In genomic region chr3:114274929-114275328, GRCh38 we compare ENCODE assay signal across 18 cellular contexts. TPM values are rescaled to one million over a fixed set of nuclear protein-coding genes. Genes with fewer than 3 reads are reported as not detected.
A peak's percentile ranks its signal among the peaks of the same experiment; 100 is the strongest.
DNase-seq lines count a peak whose midpoint lies in the region; ATAC-seq, FAIRE-seq and TF ChIP-seq lines count a peak whose summit lies in the region.
"Had no signal": no experiment of that assay in that cellular context is flagged by ENCODE, and none has a peak within 500 bp of the region (broad histone marks: within the 10 kb centered on the region; RNA-seq: fewer than 3 reads in every experiment).

No MANE protein-coding gene starts in this region.

- peak overlapping the region; percentile 76 for H3K27ac Mint-ChIP-seq in astrocyte (ENCODE audit: unreplicated experiment)
- H3K27ac Mint-ChIP-seq: activated T-cell treated with anti-CD3 and anti-CD28 coated beads, Interleukin-2, amount 50 U/mL, for 24 hours; neural progenitor cell had no signal

- no peaks in the 10 kb centered on the region for H3K4me1 ChIP-seq in astrocyte (ENCODE audit: insufficient read depth, low read length)
- H3K4me1 ChIP-seq: neural progenitor cell had no signal

- peaks cover 7% of the 10 kb centered on the region for H3K9me3 Mint-ChIP-seq in astrocyte (ENCODE audit: unreplicated experiment)

- no peaks in the 10 kb centered on the region for H3K36me3 Mint-ChIP-seq in astrocyte (ENCODE audit: low read depth, unreplicated experiment)
- H3K36me3 Mint-ChIP-seq: neural progenitor cell had no signal

- H3K4me3 ChIP-seq in astrocyte (ENCODE audit: insufficient read depth, low read depth, low read length), result no peak overlapping the region
- H3K4me3 ChIP-seq: neural progenitor cell had no signal

- H3K9me3 ChIP-seq in astrocyte (ENCODE audit: insufficient read depth, low read depth, low read length), result no peaks in the 10 kb centered on the region

- no peaks in the 10 kb centered on the region for H4K20me1 ChIP-seq in astrocyte (ENCODE audit: insufficient read depth, low read length)

- no peak overlapping the region for H3K27ac ChIP-seq in astrocyte (ENCODE audit: low read depth, low read length)
- H3K27ac ChIP-seq: neural progenitor cell, WERI-Rb-1 had no signal

- H3K27me3 Mint-ChIP-seq in astrocyte (ENCODE audit: low read depth, unreplicated experiment), result no peaks in the 10 kb centered on the region
- H3K27me3 Mint-ChIP-seq: activated T-cell treated with anti-CD3 and anti-CD28 coated beads, Interleukin-2, amount 50 U/mL, for 24 hours had no signal

- H3K4me1 Mint-ChIP-seq in astrocyte (ENCODE audit: low read depth, unreplicated experiment), result peaks cover 15% of the 10 kb centered on the region
- H3K4me1 Mint-ChIP-seq: neural progenitor cell had no signal

- TF ChIP-seq CTCF in astrocyte (IDR thresholded peaks at IDR 0.05; ENCODE audit: insufficient read depth, low read depth, low read length) (no peak), D721Med (IDR thresholded peaks at IDR 0.05; ENCODE audit: insufficient read depth, missing control alignments) (no peak)

- H2AFZ ChIP-seq in astrocyte (ENCODE audit: low read depth, low read length), result peak overlapping the region; percentile 32
- H2AFZ ChIP-seq: neural progenitor cell had no signal

- H3K79me2 ChIP-seq in astrocyte (ENCODE audit: insufficient read depth, low read length), result no peaks in the 10 kb centered on the region

- peak; percentile 40 for ATAC-seq in HG02759 (IDR thresholded peaks at IDR 0.05; ENCODE audit: unreplicated experiment)

- H3K27me3 ChIP-seq in astrocyte (ENCODE audit: insufficient read depth, low read length), result no peaks in the 10 kb centered on the region
- H3K27me3 ChIP-seq: neural progenitor cell had no signal

- H3K4me2 ChIP-seq in astrocyte (ENCODE audit: low read length), result no peak overlapping the region
- H3K4me2 ChIP-seq: neural progenitor cell had no signal

- DNase-seq in EH (ENCODE audit: low read depth), result peak; percentile 51
- peak; percentile 23 for DNase-seq in astrocyte (ENCODE audit: low read depth)
- DNase-seq in iris pigment epithelial cell (ENCODE audit: low read depth), result peak; percentile 29
- DNase-seq in NCI-H446 treated with DMSO at 0.1 percent for 48 hours (lab: John Stamatoyannopoulos, UW), result no peak
- DNase-seq in NOMO-1 treated with DMSO at 0.1 percent for 48 hours (lab: John Stamatoyannopoulos, UW; ENCODE audit: unreplicated experiment), result no peak
- no peak for DNase-seq in activated CD4-positive, CD25-positive, alpha-beta regulatory T cell (lab: John Stamatoyannopoulos, UW)
- DNase-seq in D721Med (ENCODE audit: insufficient read length, low spot score), result no peak
- DNase-seq: activated T-cell treated with anti-CD3 and anti-CD28 coated beads, Interleukin-2, amount 50 U/mL, for 24 hours; amygdala; C1 segment of cervical spinal cord; small intestine; WERI-Rb-1 had no signal

- no peaks in the 10 kb centered on the region for H3K36me3 ChIP-seq in astrocyte (ENCODE audit: insufficient read depth, low read length)
- H3K36me3 ChIP-seq: neural progenitor cell, WERI-Rb-1 had no signal

- H3K9ac ChIP-seq in astrocyte (ENCODE audit: low read length), result no peak overlapping the region
- H3K9ac ChIP-seq: neural progenitor cell had no signal

- no peak overlapping the region for H3K4me3 Mint-ChIP-seq in astrocyte (ENCODE audit: unreplicated experiment)
- H3K4me3 Mint-ChIP-seq: activated T-cell treated with anti-CD3 and anti-CD28 coated beads, Interleukin-2, amount 50 U/mL, for 24 hours; neural progenitor cell had no signal

- FAIRE-seq in astrocyte (lab: Jason Lieb, UNC) (no peak), D721Med (lab: Jason Lieb, UNC) (no peak)
- FAIRE-seq: H54, small intestine had no signal

RNA-seq across cellular contexts. Expression of gene TIGIT, which starts 18.9 kb away (rescaled TPM):
- total RNA-seq in astrocyte, result not detected in 2 replicates
- total RNA-seq: Daoy, SK-MEL-5 had no signal

RNA-seq across cellular contexts. Expression of gene ZNF80, which starts 37.6 kb away (rescaled TPM):
- total RNA-seq in astrocyte, result not detected in 2 replicates
- total RNA-seq: Daoy, liver had no signal

Comparison
In these comparisons a context has a peak if more than half of its experiments do, and no peak if none do; other contexts are left out.
1. DNase-seq: peak in EH (single experiment), astrocyte (single experiment) and iris pigment epithelial cell (single experiment); none in NCI-H446 treated with DMSO at 0.1 percent for 48 hours (single experiment), NOMO-1 treated with DMSO at 0.1 percent for 48 hours (single experiment), activated CD4-positive, CD25-positive, alpha-beta regulatory T cell (0 of 4) and D721Med (single experiment).